ENCODE assay signal across 14 cellular contexts in the genomic region with DNA sequence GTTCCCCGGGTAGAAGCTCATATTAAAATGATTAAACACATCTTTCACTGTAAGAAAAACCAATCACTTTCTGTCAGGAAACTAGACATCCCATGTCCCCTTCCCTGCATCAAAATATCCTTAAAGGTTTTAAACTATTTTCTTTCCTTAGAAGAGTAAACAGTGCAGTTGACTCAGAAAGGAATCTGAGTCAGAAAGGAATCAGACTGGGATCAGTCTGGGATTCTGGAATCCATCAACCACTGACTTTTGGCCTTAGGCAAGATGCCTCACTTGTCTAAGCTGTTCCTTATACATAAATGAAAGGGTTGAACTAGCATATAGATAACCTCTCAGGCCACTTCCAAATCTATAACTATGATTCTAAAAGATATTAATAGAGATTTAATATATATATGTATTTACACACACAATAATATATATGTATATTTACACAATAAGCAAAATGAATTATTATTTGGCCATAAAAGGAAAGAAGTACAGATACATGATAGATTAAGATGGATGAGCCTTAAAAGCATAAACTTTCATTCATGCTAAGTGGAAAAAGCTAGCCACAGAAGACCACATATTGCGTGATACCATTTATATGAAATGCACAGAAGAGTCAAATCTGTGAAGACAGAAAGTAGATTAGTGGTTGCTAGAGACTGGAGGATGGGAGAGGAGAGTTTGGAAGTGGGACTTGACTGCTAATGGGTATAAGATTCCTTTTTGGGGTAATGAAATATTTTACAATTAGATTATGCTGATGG.
A peak's percentile ranks its signal among the peaks of the same experiment; 100 is the strongest.
DNase-seq lines count a peak whose midpoint lies in the region; ATAC-seq, FAIRE-seq and TF ChIP-seq lines count a peak whose summit lies in the region.
"Had no signal": no experiment of that assay in that cellular context is flagged by ENCODE, and none has a peak within 500 bp of the region (broad histone marks: within the 10 kb centered on the region; RNA-seq: fewer than 3 reads in every experiment).

No MANE protein-coding gene starts in this region.

- FAIRE-seq in pancreas (lab: Jason Lieb, UNC), result no peak
- FAIRE-seq: kidney had no signal

- TF ChIP-seq CTCF in pancreas (IDR thresholded peaks at IDR 0.05), result no peak

- no peaks in the 10 kb centered on the region for H3K27me3 ChIP-seq in pancreas
- H3K27me3 ChIP-seq: neutrophil had no signal

- H3K4me3 ChIP-seq in pancreas, result no peak overlapping the region

- H3K36me3 ChIP-seq in pancreas, result no peaks in the 10 kb centered on the region
- H3K36me3 ChIP-seq: neutrophil had no signal

- no peak overlapping the region for H3K27ac ChIP-seq in pancreas
- H3K27ac ChIP-seq: neutrophil had no signal

- DNase-seq in ACHN (peak; percentile 47), HS-27A (ENCODE audit: low read depth) (peak; percentile 30), astrocyte of the hippocampus (ENCODE audit: low read depth, low spot score) (peak; percentile 58), islet precursor cell (peak; percentile 87), pancreas (no peak), NCI-H1092 treated with DMSO at 0.1 percent for 48 hours (lab: John Stamatoyannopoulos, UW) (no peak)
- DNase-seq in stimulated activated naive CD4-positive, alpha-beta T cell treated with Interleukin-2 at 50 U/mL for 16 hours (lab: John Stamatoyannopoulos, UW), result no peak
- DNase-seq in stimulated activated naive CD4-positive, alpha-beta T cell (lab: John Stamatoyannopoulos, UW), result no peak
- DNase-seq: effector memory CD4-positive, alpha-beta T cell; kidney; NCI-H1417 treated with DMSO at 0.1 percent for 48 hours; stimulated activated CD4-positive, alpha-beta T cell treated with anti-CD3 and anti-CD28 coated beads, Interleukin-2, amount 100 ng/mL, for 24 hours; stimulated activated naive CD8-positive, alpha-beta T cell treated with anti-CD3 and anti-CD28 coated beads, Interleukin-15, amount 100 ng/mL, for 72 hours had no signal

- in situ Hi-C loops in ACHN (cut with HindIII; ENCODE audit: low pct_ligation_motif_present, low pct_unique_long_range_greater_than_20kb, low sequenced_read_pairs), result loop anchor here (25.0 kb wide), 1 partner anchor 208 kb away; a partner anchor contains a TSS

- peaks cover 0 to 4% (median 3%) of the 10 kb centered on the region in 3 donors for H3K4me1 ChIP-seq in pancreas

- intact Hi-C loops in pancreas (cut with DNase I), result no loop called here

- WGBS in pancreas, 2 donors, result 70 to 74% methylated on average over 2 of the region's 2 CpGs

- no peaks in the 10 kb centered on the region for H3K9me3 ChIP-seq in pancreas
- H3K9me3 ChIP-seq: neutrophil had no signal

- no peak for ATAC-seq in pancreas
- ATAC-seq: stimulated activated naive CD8-positive, alpha-beta T cell treated with anti-CD3 and anti-CD28 coated beads, Interleukin-15, amount 100 ng/mL, for 72 hours had no signal

Comparison
In these comparisons a context has a peak if more than half of its experiments do, and no peak if none do; other contexts are left out.
1. DNase-seq: peak in ACHN (single experiment), HS-27A (single experiment), astrocyte of the hippocampus (single experiment) and islet precursor cell (single experiment); none in pancreas (0 of 6), stimulated activated naive CD4-positive, alpha-beta T cell treated with Interleukin-2 at 50 U/mL for 16 hours (single experiment), stimulated activated naive CD4-positive, alpha-beta T cell (0 of 6) and NCI-H1092 treated with DMSO at 0.1 percent for 48 hours (single experiment).